Comparison of ENCODE assay signal across 17 cellular contexts in the genomic region with DNA sequence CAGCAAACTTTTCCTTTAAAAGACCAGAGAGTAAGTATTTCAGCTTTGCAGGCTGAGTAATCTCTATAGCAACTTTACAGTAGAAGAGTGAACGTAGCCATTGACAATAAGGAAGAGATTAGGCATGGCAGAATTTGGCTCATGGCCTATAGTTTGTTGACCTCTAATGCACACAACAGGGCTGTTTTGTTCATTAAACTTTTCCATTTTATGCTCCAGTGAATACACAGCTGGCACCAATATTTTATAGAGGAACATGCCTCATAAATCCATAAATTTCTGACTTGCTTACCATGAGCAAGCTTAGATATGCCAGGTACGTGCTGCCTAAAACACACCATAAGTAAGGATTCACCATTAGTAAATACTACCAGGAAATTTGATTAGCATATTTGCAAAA.
"Had no signal": no experiment of that assay in that cellular context is flagged by ENCODE, and none has a peak within 500 bp of the region (broad histone marks: within the 10 kb centered on the region; RNA-seq: fewer than 3 reads in every experiment).

No MANE protein-coding gene starts in this region.

- H3K9me3 ChIP-seq: body of pancreas, left lung, tibial nerve had no signal

- H3K4me1 ChIP-seq: body of pancreas, left lung, neural progenitor cell, tibial nerve had no signal

- H3K27ac ChIP-seq: body of pancreas, cardiac muscle cell, left lung, neural progenitor cell, tibial nerve, WERI-Rb-1 had no signal

- H3K4me2 ChIP-seq: neural progenitor cell had no signal

- H3K9ac ChIP-seq: neural progenitor cell had no signal

- H3K36me3 ChIP-seq: cardiac muscle cell, left lung, neural progenitor cell, tibial nerve, WERI-Rb-1 had no signal

- DNase-seq: activated CD4-positive, alpha-beta T cell treated with anti-CD3 and anti-CD28 coated beads, Interleukin-2, amount 50 U/mL, for 1 hour; activated CD4-positive, CD25-positive, alpha-beta regulatory T cell treated with anti-CD3 and anti-CD28 coated beads, Interleukin-2, amount 50 U/mL, for 72 hours; activated CD8-positive, alpha-beta T cell treated with anti-CD3 and anti-CD28 coated beads, Interleukin-2, amount 10 ng/mL, durations not matched to agents 7 days and 5 days; activated gamma-delta T cell; anterior cingulate cortex; body of pancreas; left lung; naive thymus-derived CD8-positive, alpha-beta T cell; posterior cingulate gyrus; small intestine; stimulated activated CD4-positive, alpha-beta T cell treated with anti-CD3 and anti-CD28 coated beads, Interleukin-2, amount 100 ng/mL, for 24 hours; stimulated activated naive CD8-positive, alpha-beta T cell treated with anti-CD3 and anti-CD28 coated beads, Interleukin-15, amount 100 ng/mL, for 72 hours; WERI-Rb-1 had no signal

- H3K27me3 ChIP-seq: body of pancreas, left lung, neural progenitor cell, tibial nerve had no signal

- H3K4me3 ChIP-seq: body of pancreas, cardiac muscle cell, left lung, lung, neural progenitor cell, tibial nerve had no signal
